26 cellular contexts compared by ENCODE assay signal in the genomic region with DNA sequence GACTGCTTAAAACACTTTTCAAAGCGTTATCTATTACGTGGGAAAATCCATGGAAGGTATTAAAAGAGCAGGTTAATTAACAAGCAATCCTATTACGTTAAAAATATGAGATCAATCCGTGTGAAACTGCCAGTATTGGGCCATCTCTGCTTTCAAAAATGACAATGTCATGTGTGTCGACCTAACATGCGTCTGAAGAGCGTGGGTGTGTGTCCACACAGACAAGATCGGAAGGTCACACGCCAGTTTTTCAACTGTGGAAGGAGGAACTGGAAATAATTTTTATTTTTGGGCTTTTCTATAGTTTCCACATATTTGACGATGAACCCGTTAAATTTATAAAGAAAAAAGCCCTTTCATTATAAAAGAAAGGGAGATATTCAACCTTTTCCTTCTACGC.
"Had no signal": no experiment of that assay in that cellular context is flagged by ENCODE, and none has a peak within 500 bp of the region (broad histone marks: within the 10 kb centered on the region; RNA-seq: fewer than 3 reads in every experiment).

No MANE protein-coding gene starts in this region.

- H3K27me3 ChIP-seq: neural progenitor cell, ovary, right atrium auricular region, right lobe of liver, suprapubic skin, tibial artery, uterus had no signal

- H3K4me3 ChIP-seq: left ventricle myocardium inferior, lung, mucosa of descending colon, neural progenitor cell, ovary, right atrium auricular region, right lobe of liver, suprapubic skin, thoracic aorta, tibial artery, uterus had no signal

- H3K9me3 Mint-ChIP-seq: immature natural killer cell; naive thymus-derived CD4-positive, alpha-beta T cell; nephron progenitor cell; neural progenitor cell; stimulated activated naive CD8-positive, alpha-beta T cell treated with anti-CD3 and anti-CD28 coated beads, Interleukin-15, Interleukin-2, amounts not matched to agents 100 ng/mL and 50 ng/mL, for 24 hours; type B pancreatic cell had no signal

- H3K27ac ChIP-seq: left ventricle myocardium inferior, neural progenitor cell, ovary, right atrium auricular region, right lobe of liver, suprapubic skin, thoracic aorta, uterus had no signal

- H3K27ac Mint-ChIP-seq: naive thymus-derived CD4-positive, alpha-beta T cell; nephron progenitor cell; progenitor cell of endocrine pancreas; stimulated activated naive CD8-positive, alpha-beta T cell treated with anti-CD3 and anti-CD28 coated beads, Interleukin-15, Interleukin-2, amounts not matched to agents 100 ng/mL and 50 ng/mL, for 24 hours; type B pancreatic cell had no signal

- H3K27me3 Mint-ChIP-seq: naive thymus-derived CD4-positive, alpha-beta T cell; progenitor cell of endocrine pancreas; stimulated activated naive CD8-positive, alpha-beta T cell treated with anti-CD3 and anti-CD28 coated beads, Interleukin-15, Interleukin-2, amounts not matched to agents 100 ng/mL and 50 ng/mL, for 24 hours; type B pancreatic cell had no signal

- H3K36me3 Mint-ChIP-seq: immature natural killer cell, neural progenitor cell, type B pancreatic cell had no signal

- DNase-seq: hypothalamus; immature natural killer cell; kidney; left ventricle myocardium inferior; mesendoderm; midbrain; mucosa of descending colon; naive thymus-derived CD4-positive, alpha-beta T cell; nephron progenitor cell; ovary; right lobe of liver; stimulated activated CD4-positive, alpha-beta T cell treated with anti-CD3 and anti-CD28 coated beads, Interleukin-12 subunit alpha, Interleukin-12 subunit beta, amount 100 ng/mL, for 4 hours; stimulated activated CD4-positive, alpha-beta T cell treated with anti-CD3 and anti-CD28 coated beads, Interleukin-15, amount 100 ng/mL, for 24 hours; stimulated activated CD4-positive, alpha-beta T cell treated with anti-CD3 and anti-CD28 coated beads, Interleukin-2, amount 100 ng/mL, for 24 hours; stimulated activated CD4-positive, alpha-beta T cell treated with anti-CD3 and anti-CD28 coated beads, Interleukin-4, amount 100 ng/mL, for 1 hour; stimulated activated naive CD4-positive, alpha-beta T cell; tibial artery; uterus had no signal

- H3K36me3 ChIP-seq: neural progenitor cell, ovary, uterus had no signal

- H3K9me3 ChIP-seq: left ventricle myocardium inferior, mucosa of descending colon, ovary, right atrium auricular region, right lobe of liver, suprapubic skin, thoracic aorta, tibial artery, uterus had no signal

- H3K4me3 Mint-ChIP-seq: immature natural killer cell; naive thymus-derived CD4-positive, alpha-beta T cell; nephron progenitor cell; neural progenitor cell; stimulated activated naive CD8-positive, alpha-beta T cell treated with anti-CD3 and anti-CD28 coated beads, Interleukin-15, Interleukin-2, amounts not matched to agents 100 ng/mL and 50 ng/mL, for 24 hours; type B pancreatic cell had no signal

- H3K9ac ChIP-seq: neural progenitor cell had no signal

- H3K4me2 ChIP-seq: neural progenitor cell had no signal

- H2AFZ ChIP-seq: neural progenitor cell had no signal

- ATAC-seq: mucosa of descending colon; naive thymus-derived CD4-positive, alpha-beta T cell; right lobe of liver had no signal
